Comparison of ENCODE assay signal across 8 cellular contexts in genomic region chr17:81833921-81834830, GRCh38. TPM values are rescaled to one million over a fixed set of nuclear protein-coding genes. Genes with fewer than 3 reads are reported as not detected.
A peak's percentile ranks its signal among the peaks of the same experiment; 100 is the strongest.
DNase-seq lines count a peak whose midpoint lies in the region; ATAC-seq, FAIRE-seq and TF ChIP-seq lines count a peak whose summit lies in the region.

No MANE protein-coding gene starts in this region.

- TF ChIP-seq POLR2A in ovary (IDR thresholded peaks at IDR 0.05) (no peak), H54 (IDR thresholded peaks at IDR 0.05; ENCODE audit: low read depth, low read length) (no peak)

- peaks cover 47% of the 10 kb centered on the region for H3K36me3 Mint-ChIP-seq in Calu3 (ENCODE audit: insufficient read depth, unreplicated experiment)

- POLR2A ChIA-PET in OCI-LY7 (lab: Charles Lee), result interaction anchor here (0.8 to 1.5 kb wide), 3 partner anchors 8 to 188 kb away, joined by 3 to 4 read pairs (median 3); partner anchors contain the start of gene CENPX

- H3K4me3 Mint-ChIP-seq in Calu3 (ENCODE audit: low read depth, unreplicated experiment), result peak overlapping the region; percentile 79

- ATAC-seq in HG02852 (IDR thresholded peaks at IDR 0.05; ENCODE audit: unreplicated experiment), result no peak

- no peaks in the 10 kb centered on the region for H3K9me3 Mint-ChIP-seq in Calu3 (ENCODE audit: low read depth, unreplicated experiment)

- TF ChIP-seq CTCF in Calu3 (IDR thresholded peaks at IDR 0.05; ENCODE audit: unreplicated experiment) (no peak), OCI-LY7 (conservative IDR thresholded peaks at IDR 0.05; ENCODE audit: low read length) (no peak), epithelial cell of esophagus (IDR thresholded peaks at IDR 0.05; ENCODE audit: insufficient read depth, low read depth, low read length, missing control alignments) (no peak), ovary (IDR thresholded peaks at IDR 0.05) (no peak)

- H3K27ac Mint-ChIP-seq in Calu3 (ENCODE audit: unreplicated experiment), result peak overlapping the region; percentile 58

- no peak for TF ChIP-seq EP300 in ovary (IDR thresholded peaks at IDR 0.05)

- H3K4me1 ChIP-seq in OCI-LY7 (ENCODE audit: insufficient read depth, low read length, poor library complexity, severe bottlenecking) (peaks cover 25% of the 10 kb centered on the region), ovary (ENCODE audit: insufficient read depth) (peaks cover 16% of the 10 kb centered on the region)

- peaks cover 10% of the 10 kb centered on the region for H3K4me1 Mint-ChIP-seq in Calu3 (ENCODE audit: low read depth, unreplicated experiment)

- FAIRE-seq in H54 (lab: Jason Lieb, UNC), result no peak

- H3K27me3 ChIP-seq in ovary, result no peaks in the 10 kb centered on the region

- no peaks in the 10 kb centered on the region for H4K20me1 ChIP-seq in OCI-LY7 (ENCODE audit: insufficient read depth, low read length)

- no peaks in the 10 kb centered on the region for H3K9me3 ChIP-seq in OCI-LY7 (ENCODE audit: low read length)
- no peaks in the 10 kb centered on the region for H3K9me3 ChIP-seq in ovary

- WGBS in ovary, 3 donors, result 79 to 82% (median 81%) methylated on average over 31 of the region's 31 CpGs

- intact Hi-C loops in Calu3 (cut with micrococcal nuclease; ENCODE audit: unreplicated experiment), result no loop called here
- intact Hi-C loops in OCI-LY7 (cut with micrococcal nuclease; ENCODE audit: unreplicated experiment), result loop anchor here (1.0 to 5.0 kb wide), 2 partner anchors 27 to 58 kb away; partner anchors contain the start of genes ALYREF and ANAPC11
- intact Hi-C loops in ovary (cut with DNase I), result no loop called here

- peak overlapping the region; percentile 57; the same call in 1 of the 2 replicates for H2AFZ ChIP-seq in OCI-LY7 (ENCODE audit: low read length)

- H3K4me2 ChIP-seq in OCI-LY7 (ENCODE audit: low read length), result peak overlapping the region; percentile 99

- no TSS peak for BruUV-seq in Calu3 (replicated peaks; lab: Mats Ljungman, UMichigan)
- no TSS peak for BruUV-seq in OCI-LY7 (replicated peaks; lab: Mats Ljungman, UMichigan)

- H3K4me3 ChIP-seq in OCI-LY7 (ENCODE audit: low read depth, low read length, poor library complexity, severe bottlenecking) (peak overlapping the region; percentile 80), epithelial cell of esophagus (ENCODE audit: low read length) (peak overlapping the region; percentile 81), ovary (peak overlapping the region; percentile 67)

- DNase-seq in Calu3, result no peak
- no peak for DNase-seq in OCI-LY7 (ENCODE audit: low spot score)
- no peak for DNase-seq in epithelial cell of esophagus (ENCODE audit: low read depth)
- DNase-seq in ovary, result peak in 1 of 5 donors; percentile 40
- DNase-seq in NCI-H446 treated with DMSO at 0.1 percent for 48 hours (lab: John Stamatoyannopoulos, UW), result no peak
- DNase-seq in NCI-H524 (lab: John Stamatoyannopoulos, UW), result no peak
- DNase-seq in H54 (ENCODE audit: insufficient read length, low spot score), result no peak

- no peaks in the 10 kb centered on the region for H3K27me3 Mint-ChIP-seq in Calu3 (ENCODE audit: unreplicated experiment)

- H3K79me2 ChIP-seq in OCI-LY7 (ENCODE audit: insufficient read depth, low read depth, low read length), result peaks cover 27% of the 10 kb centered on the region; the same call in 1 of the 2 replicates

- H3K27ac ChIP-seq in OCI-LY7 (ENCODE audit: low read depth, low read length, poor library complexity, severe bottlenecking), result peak overlapping the region; percentile 69
- H3K27ac ChIP-seq in ovary, result no peak overlapping the region

- H3K36me3 ChIP-seq in OCI-LY7 (ENCODE audit: insufficient read depth, low read length) (no peaks in the 10 kb centered on the region), ovary (no peaks in the 10 kb centered on the region)

- H3K9me2 ChIP-seq in OCI-LY7 (ENCODE audit: insufficient read depth, low read length), result no peaks in the 10 kb centered on the region

- CTCF ChIA-PET in Calu3 (lab: Charles Lee) (interaction anchor here (1.3 kb wide), 1 partner anchor 19 kb away, joined by 3 read pairs; no protein-coding TSS in a partner anchor), OCI-LY7 (lab: Charles Lee; ENCODE audit: unreplicated experiment) (no interaction called here)

RNA-seq across cellular contexts. Expression of gene PPP1R27, which starts 0.7 kb away (rescaled TPM):
- total RNA-seq in Calu3 (2022), result not detected in 2 replicates
- total RNA-seq in OCI-LY7 (2014; rRNA removed; shearing (Covaris generic)), result not detected in 2 replicates
- not detected in 2 replicates for total RNA-seq in OCI-LY7 (2022)
- total RNA-seq in ovary, result not detected
- polyA plus RNA-seq in ovary, result under 1 TPM in 1 of 2 donors, not detected in 1; 0.22 TPM

RNA-seq across cellular contexts. Expression of gene MCRIP1, which starts 1.1 kb away (rescaled TPM):
- 37.3 and 38.5 TPM in 2 replicates for total RNA-seq in Calu3 (2022)
- total RNA-seq in OCI-LY7 (2014; rRNA removed; shearing (Covaris generic)), result 249 and 288 TPM in 2 replicates
- total RNA-seq in OCI-LY7 (2022), result 170 and 180 TPM in 2 replicates
- total RNA-seq in ovary, result 100 to 1,000 TPM in 3 of 7 donors, 10 to 100 TPM in 4; 81.1 to 135 (median 97.0) TPM
- 100 to 1,000 TPM in 1 of 2 donors, under 1 TPM in 1; 0.30 to 129 TPM for polyA plus RNA-seq in ovary

RNA-seq across cellular contexts. Expression of gene P4HB, which starts 26.2 kb away (rescaled TPM):
- 750 and 777 TPM in 2 replicates for total RNA-seq in Calu3 (2022)
- total RNA-seq in OCI-LY7 (2014; rRNA removed; shearing (Covaris generic)), result 388 and 393 TPM in 2 replicates
- 502 and 577 TPM in 2 replicates for total RNA-seq in OCI-LY7 (2022)
- 100 to 1,000 TPM; 230 to 435 (median 312) TPM for total RNA-seq in ovary
- 1,000 to 10,000 TPM in 1 of 2 donors, 100 to 1,000 TPM in 1; 222 to 2,080 TPM for polyA plus RNA-seq in ovary

RNA-seq across cellular contexts. Expression of gene GCGR, which starts 30.2 kb away (rescaled TPM):
- total RNA-seq in Calu3 (2022) (0.78 TPM in 1 of 2 replicates, not detected in the other), OCI-LY7 (2022) (not detected in 2 replicates), ovary (not detected)
- not detected in 2 replicates for total RNA-seq in OCI-LY7 (2014; rRNA removed; shearing (Covaris generic))
- polyA plus RNA-seq in ovary, result not detected

RNA-seq across cellular contexts. Expression of gene ARHGDIA, which starts 37.0 kb away (rescaled TPM):
- total RNA-seq in Calu3 (2022) (273 and 288 TPM in 2 replicates), OCI-LY7 (2022) (663 and 715 TPM in 2 replicates), ovary (100 to 1,000 TPM in 6 of 7 donors, 10 to 100 TPM in 1; 52.0 to 455 (median 318) TPM)
- 233 and 265 TPM in 2 replicates for total RNA-seq in OCI-LY7 (2014; rRNA removed; shearing (Covaris generic))
- polyA plus RNA-seq in ovary, result 100 to 1,000 TPM in 1 of 2 donors, 10 to 100 TPM in 1; 65.8 to 158 TPM
